Comparison of ENCODE assay signal across 9 cellular contexts in the genomic region with DNA sequence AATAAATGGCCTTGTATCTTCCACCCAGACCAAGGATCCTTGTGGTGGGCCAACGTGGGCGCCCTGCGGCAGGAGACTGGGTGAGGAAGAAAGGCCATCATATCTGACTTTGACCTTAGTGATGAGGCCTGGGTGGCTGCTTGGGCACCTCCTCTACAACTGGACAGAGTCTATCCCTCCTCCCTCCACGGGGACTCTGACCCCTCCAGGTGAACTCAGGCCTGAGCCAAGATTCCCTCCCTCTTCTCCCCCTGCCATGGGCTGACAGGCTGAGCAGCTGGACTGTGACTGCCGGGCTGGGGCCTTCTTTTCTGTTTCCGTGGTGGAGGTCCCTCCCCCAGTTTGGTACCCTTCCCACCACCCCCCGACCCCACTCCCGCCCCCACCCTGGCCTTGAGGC. TPM values are rescaled to one million over a fixed set of nuclear protein-coding genes. Genes with fewer than 3 reads are reported as not detected.
DNase-seq lines count a peak whose midpoint lies in the region; ATAC-seq and TF ChIP-seq lines count a peak whose summit lies in the region.
"Had no signal": no experiment of that assay in that cellular context is flagged by ENCODE, and none has a peak within 500 bp of the region (broad histone marks: within the 10 kb centered on the region; RNA-seq: fewer than 3 reads in every experiment).

No MANE protein-coding gene starts in this region.

- H3K4me1 Mint-ChIP-seq in activated T-helper 1 cell treated with anti-CD3 and anti-CD28 coated beads, Interleukin-12 subunit alpha, Interleukin-12 subunit beta, Interleukin-2, Interleukin-4 antibody, amounts not matched to agents 30 ng/mL and 10 ng/mL and 1 ng/mL, durations not matched to agents 14 hours and 24 hours and 36 hours (ENCODE audit: low read depth), result peaks cover 19% of the 10 kb centered on the region

- no peak overlapping the region for H3K4me3 Mint-ChIP-seq in activated T-helper 1 cell treated with anti-CD3 and anti-CD28 coated beads, Interleukin-12 subunit alpha, Interleukin-12 subunit beta, Interleukin-2, Interleukin-4 antibody, amounts not matched to agents 30 ng/mL and 10 ng/mL and 1 ng/mL, durations not matched to agents 14 hours and 24 hours and 36 hours
- H3K4me3 Mint-ChIP-seq: stimulated activated naive CD8-positive, alpha-beta T cell treated with anti-CD3 and anti-CD28 coated beads, Interleukin-15, amount 100 ng/mL, for 72 hours had no signal

- DNase-seq in activated T-helper 1 cell treated with anti-CD3 and anti-CD28 coated beads, Interleukin-12 subunit alpha, Interleukin-12 subunit beta, Interleukin-2, Interleukin-4 antibody, amounts not matched to agents 30 ng/mL and 10 ng/mL and 1 ng/mL, durations not matched to agents 14 hours and 24 hours and 36 hours (ENCODE audit: low spot score), result no peak
- DNase-seq in thyroid gland (peak in 1 of 2 donors; percentile 47), HAP-1 (ENCODE audit: low spot score in 2 of 2) (no peak)
- DNase-seq: activated gamma-delta T cell treated with Interleukin-2 at 50 U/mL for 16 hours; dermis blood vessel endothelial cell; head of caudate nucleus; stimulated activated naive CD8-positive, alpha-beta T cell treated with anti-CD3 and anti-CD28 coated beads, Interleukin-15, amount 100 ng/mL, for 72 hours had no signal

- in situ Hi-C loops in HAP-1 (cut with MboI; ENCODE audit: low sequenced_read_pairs), result no loop called here

- no peaks in the 10 kb centered on the region for H3K27me3 Mint-ChIP-seq in activated T-helper 1 cell treated with anti-CD3 and anti-CD28 coated beads, Interleukin-12 subunit alpha, Interleukin-12 subunit beta, Interleukin-2, Interleukin-4 antibody, amounts not matched to agents 30 ng/mL and 10 ng/mL and 1 ng/mL, durations not matched to agents 14 hours and 24 hours and 36 hours (ENCODE audit: insufficient read depth)
- H3K27me3 Mint-ChIP-seq: stimulated activated naive CD8-positive, alpha-beta T cell treated with anti-CD3 and anti-CD28 coated beads, Interleukin-15, amount 100 ng/mL, for 72 hours had no signal

- no peak for TF ChIP-seq CTCF in thyroid gland (IDR thresholded peaks at IDR 0.05)

- H3K27ac Mint-ChIP-seq in activated T-helper 1 cell treated with anti-CD3 and anti-CD28 coated beads, Interleukin-12 subunit alpha, Interleukin-12 subunit beta, Interleukin-2, Interleukin-4 antibody, amounts not matched to agents 30 ng/mL and 10 ng/mL and 1 ng/mL, durations not matched to agents 14 hours and 24 hours and 36 hours, result peak overlapping the region; percentile 40

- WGBS in thyroid gland, 2 donors, result 59 to 65% methylated on average over 6 to 8 of the region's 8 CpGs

- H3K27ac ChIP-seq in layer of hippocampus (ENCODE audit: low read depth, low read length) (peak overlapping the region; percentile 57), thyroid gland (peak overlapping the region; percentile 80 to 100 (median 92))

- no peaks in the 10 kb centered on the region for H3K9me3 Mint-ChIP-seq in activated T-helper 1 cell treated with anti-CD3 and anti-CD28 coated beads, Interleukin-12 subunit alpha, Interleukin-12 subunit beta, Interleukin-2, Interleukin-4 antibody, amounts not matched to agents 30 ng/mL and 10 ng/mL and 1 ng/mL, durations not matched to agents 14 hours and 24 hours and 36 hours
- H3K9me3 Mint-ChIP-seq: stimulated activated naive CD8-positive, alpha-beta T cell treated with anti-CD3 and anti-CD28 coated beads, Interleukin-15, amount 100 ng/mL, for 72 hours had no signal

- no peaks in the 10 kb centered on the region for H3K9me3 ChIP-seq in thyroid gland
- no peaks in the 10 kb centered on the region for H3K9me3 ChIP-seq in HAP-1

- H3K4me1 ChIP-seq in thyroid gland (peaks cover 59 to 86% of the 10 kb centered on the region in 2 donors), HAP-1 (no peaks in the 10 kb centered on the region)

- no peak for TF ChIP-seq POLR2A in thyroid gland (IDR thresholded peaks at IDR 0.05)

- H3K36me3 ChIP-seq in thyroid gland, result peaks cover 0 to 2% of the 10 kb centered on the region in 2 donors
- H3K36me3 ChIP-seq in HAP-1 (replicated peaks), result no peaks in the 10 kb centered on the region; the same call in 1 of the 2 replicates

- ATAC-seq in HG03378 (IDR thresholded peaks at IDR 0.05; ENCODE audit: unreplicated experiment), result no peak
- ATAC-seq: stimulated activated naive CD8-positive, alpha-beta T cell treated with anti-CD3 and anti-CD28 coated beads, Interleukin-15, amount 100 ng/mL, for 72 hours had no signal

- intact Hi-C loops in activated T-helper 1 cell treated with anti-CD3 and anti-CD28 coated beads, Interleukin-12 subunit alpha, Interleukin-12 subunit beta, Interleukin-2, Interleukin-4 antibody, amounts not matched to agents 30 ng/mL and 10 ng/mL and 1 ng/mL, durations not matched to agents 14 hours and 24 hours and 36 hours (cut with micrococcal nuclease), result no loop called here
- intact Hi-C loops in thyroid gland (cut with DNase I), result no loop called here

- H3K27me3 ChIP-seq in layer of hippocampus (ENCODE audit: control insufficient read depth, insufficient read depth, low read length) (no peaks in the 10 kb centered on the region), thyroid gland (no peaks in the 10 kb centered on the region), HAP-1 (ENCODE audit: low read depth) (no peaks in the 10 kb centered on the region)

- peaks cover 24% of the 10 kb centered on the region for H3K36me3 Mint-ChIP-seq in activated T-helper 1 cell treated with anti-CD3 and anti-CD28 coated beads, Interleukin-12 subunit alpha, Interleukin-12 subunit beta, Interleukin-2, Interleukin-4 antibody, amounts not matched to agents 30 ng/mL and 10 ng/mL and 1 ng/mL, durations not matched to agents 14 hours and 24 hours and 36 hours (ENCODE audit: low read depth)

- H3K4me3 ChIP-seq in thyroid gland (replicated peaks in 1 of 3) (no peak overlapping the region), HAP-1 (no peak overlapping the region)

RNA-seq across cellular contexts. Expression of a gene that starts 1.4 kb away (rescaled TPM):
- 0.34 and 1.0 TPM in 2 replicates for total RNA-seq in activated T-helper 1 cell treated with anti-CD3 and anti-CD28 coated beads, Interleukin-12 subunit alpha, Interleukin-12 subunit beta, Interleukin-2, Interleukin-4 antibody, amounts not matched to agents 30 ng/mL and 10 ng/mL and 1 ng/mL, durations not matched to agents 14 hours and 24 hours and 36 hours
- total RNA-seq in thyroid gland, result 10 to 100 TPM; 10.1 to 65.3 (median 39.4) TPM

RNA-seq across cellular contexts. Expression of a gene that starts 28.0 kb away (rescaled TPM):
- total RNA-seq in activated T-helper 1 cell treated with anti-CD3 and anti-CD28 coated beads, Interleukin-12 subunit alpha, Interleukin-12 subunit beta, Interleukin-2, Interleukin-4 antibody, amounts not matched to agents 30 ng/mL and 10 ng/mL and 1 ng/mL, durations not matched to agents 14 hours and 24 hours and 36 hours, result 17.7 and 18.1 TPM in 2 replicates
- total RNA-seq in thyroid gland, result 10 to 100 TPM; 21.1 to 25.2 (median 22.2) TPM

RNA-seq across cellular contexts. Expression of a gene that starts 28.1 kb away (rescaled TPM):
- total RNA-seq in activated T-helper 1 cell treated with anti-CD3 and anti-CD28 coated beads, Interleukin-12 subunit alpha, Interleukin-12 subunit beta, Interleukin-2, Interleukin-4 antibody, amounts not matched to agents 30 ng/mL and 10 ng/mL and 1 ng/mL, durations not matched to agents 14 hours and 24 hours and 36 hours, result 154 and 158 TPM in 2 replicates
- total RNA-seq in thyroid gland, result 10 to 100 TPM; 27.1 to 78.2 (median 35.8) TPM

RNA-seq across cellular contexts. Expression of a gene that starts 37.5 kb away (rescaled TPM):
- total RNA-seq in activated T-helper 1 cell treated with anti-CD3 and anti-CD28 coated beads, Interleukin-12 subunit alpha, Interleukin-12 subunit beta, Interleukin-2, Interleukin-4 antibody, amounts not matched to agents 30 ng/mL and 10 ng/mL and 1 ng/mL, durations not matched to agents 14 hours and 24 hours and 36 hours, result 30.1 and 32.9 TPM in 2 replicates
- total RNA-seq in thyroid gland, result 10 to 100 TPM; 56.3 to 65.6 (median 61.5) TPM

RNA-seq across cellular contexts. Expression of a gene that starts 37.7 kb away (rescaled TPM):
- 10.6 and 12.2 TPM in 2 replicates for total RNA-seq in activated T-helper 1 cell treated with anti-CD3 and anti-CD28 coated beads, Interleukin-12 subunit alpha, Interleukin-12 subunit beta, Interleukin-2, Interleukin-4 antibody, amounts not matched to agents 30 ng/mL and 10 ng/mL and 1 ng/mL, durations not matched to agents 14 hours and 24 hours and 36 hours
- total RNA-seq in thyroid gland, result 10 to 100 TPM in 3 of 4 donors, 1 to 10 TPM in 1; 5.8 to 12.6 (median 12.3) TPM
